ENCODE assay signal across 19 cellular contexts in genomic region chrY:7803737-7804136, GRCh38.
DNase-seq lines count a peak whose midpoint lies in the region; ATAC-seq and TF ChIP-seq lines count a peak whose summit lies in the region.
"Had no signal": no experiment of that assay in that cellular context is flagged by ENCODE, and none has a peak within 500 bp of the region (broad histone marks: within the 10 kb centered on the region; RNA-seq: fewer than 3 reads in every experiment).

No MANE protein-coding gene starts in this region.

- H3K27me3 ChIP-seq in RWPE2 (ENCODE audit: insufficient read depth, poor library complexity, severe bottlenecking) (no peaks in the 10 kb centered on the region), foreskin keratinocyte (no peaks in the 10 kb centered on the region)
- H3K27me3 ChIP-seq: BLaER1 treated with 17β-estradiol and CSF1 and Interleukin-3, amounts not matched to agents 10 nM and 100 nM had no signal

- DNase-seq in NCI-H2171 (lab: John Stamatoyannopoulos, UW) (peak; percentile 4), RWPE2 (ENCODE audit: low spot score) (no peak), epithelial cell of esophagus (ENCODE audit: low read depth) (peak; percentile 87), foreskin keratinocyte (peak in 1 of 2 donors; percentile 72), epidermal melanocyte (ENCODE audit: insufficient read length, low spot score) (no peak)
- no peak for DNase-seq in activated CD8-positive, alpha-beta memory T cell treated with anti-CD3 and anti-CD28 coated beads for 24 hours
- DNase-seq: AML-193; Caco-2; Calu3; CD4-positive, alpha-beta T cell; CD8-positive, alpha-beta T cell; DMS79 treated with DMSO at 0.1 percent for 48 hours; GF-D8 had no signal

- TF ChIP-seq CTCF in RWPE2 (IDR thresholded peaks at IDR 0.05; ENCODE audit: poor library complexity, severe bottlenecking) (no peak), epithelial cell of esophagus (IDR thresholded peaks at IDR 0.05; ENCODE audit: insufficient read depth, low read depth, low read length, missing control alignments) (no peak), foreskin keratinocyte (conservative IDR thresholded peaks at IDR 0.05) (no peak)

- H3K4me3 ChIP-seq in RWPE2 (ENCODE audit: severe bottlenecking) (no peak overlapping the region), epithelial cell of esophagus (ENCODE audit: low read length) (no peak overlapping the region)
- H3K4me3 ChIP-seq: A549; BLaER1 treated with 17β-estradiol and CSF1 and Interleukin-3, amounts not matched to agents 10 nM and 100 nM had no signal

- ATAC-seq in RWPE2 (ENCODE audit: low read depth), result peak; percentile 75
- peak; percentile 64 for ATAC-seq in foreskin keratinocyte
- ATAC-seq in GM18861 (IDR thresholded peaks at IDR 0.05; ENCODE audit: unreplicated experiment), result no peak
- ATAC-seq in HG03025 (IDR thresholded peaks at IDR 0.05; ENCODE audit: low FRiP score, unreplicated experiment), result no peak
- ATAC-seq: A549; CD8-positive, alpha-beta T cell had no signal

- H3K36me3 ChIP-seq in RWPE2 (ENCODE audit: low read depth), result no peaks in the 10 kb centered on the region
- H3K36me3 ChIP-seq: BLaER1 treated with 17β-estradiol and CSF1 and Interleukin-3, amounts not matched to agents 10 nM and 100 nM had no signal

- H3K4me1 ChIP-seq in RWPE2 (ENCODE audit: insufficient read depth, poor library complexity, severe bottlenecking), result peaks cover 38% of the 10 kb centered on the region
- no peaks in the 10 kb centered on the region for H3K4me1 ChIP-seq in foreskin keratinocyte
- H3K4me1 ChIP-seq: A549; BLaER1 treated with 17β-estradiol and CSF1 and Interleukin-3, amounts not matched to agents 10 nM and 100 nM; Caco-2 had no signal

- H3K9me3 ChIP-seq in RWPE2 (ENCODE audit: severe bottlenecking), result no peaks in the 10 kb centered on the region
- H3K9me3 ChIP-seq: A549; BLaER1 treated with 17β-estradiol and CSF1 and Interleukin-3, amounts not matched to agents 10 nM and 100 nM; Caco-2 had no signal

- H3K27ac ChIP-seq in RWPE2 (ENCODE audit: poor library complexity, severe bottlenecking), result peak overlapping the region; percentile 68
- H3K27ac ChIP-seq in foreskin keratinocyte, result no peak overlapping the region
- H3K27ac ChIP-seq: 22Rv1; A549; BLaER1 treated with 17β-estradiol and CSF1 and Interleukin-3, amounts not matched to agents 10 nM and 100 nM; C4-2B had no signal

Comparison
In these comparisons a context has a peak if more than half of its experiments do, and no peak if none do; other contexts are left out.
1. DNase-seq: peak in NCI-H2171 (single experiment) and epithelial cell of esophagus (single experiment); none in RWPE2 (single experiment), epidermal melanocyte (single experiment) and activated CD8-positive, alpha-beta memory T cell treated with anti-CD3 and anti-CD28 coated beads for 24 hours (single experiment).
2. ATAC-seq: peak in RWPE2 (single experiment) and foreskin keratinocyte (single experiment); none in GM18861 (single experiment) and HG03025 (single experiment).